Comparison of ENCODE assay signal across 22 cellular contexts in genomic region chr1:216765346-216766300, GRCh38. TPM values are rescaled to one million over a fixed set of nuclear protein-coding genes. Genes with fewer than 3 reads are reported as not detected.
A peak's percentile ranks its signal among the peaks of the same experiment; 100 is the strongest.
DNase-seq lines count a peak whose midpoint lies in the region; ATAC-seq and TF ChIP-seq lines count a peak whose summit lies in the region.
"Had no signal": no experiment of that assay in that cellular context is flagged by ENCODE, and none has a peak within 500 bp of the region (broad histone marks: within the 10 kb centered on the region; RNA-seq: fewer than 3 reads in every experiment).

No MANE protein-coding gene starts in this region.

- no peaks in the 10 kb centered on the region for H3K36me3 ChIP-seq in GM23248 (ENCODE audit: low read depth)
- H3K36me3 ChIP-seq in cardiac muscle cell: no peaks in the 10 kb centered on the region
- no peaks in the 10 kb centered on the region for H3K36me3 ChIP-seq in psoas muscle (ENCODE audit: insufficient read depth in 1 of 2, low read depth in 1 of 2)
- H3K36me3 ChIP-seq: brain microvascular endothelial cell, neutrophil, uterus had no signal

- H3K79me2 ChIP-seq in GM23248 (ENCODE audit: insufficient read depth): no peaks in the 10 kb centered on the region

- H2AFZ ChIP-seq in GM23248: no peak overlapping the region

- H3K9me3 ChIP-seq in GM23248 (ENCODE audit: low read depth) (no peaks in the 10 kb centered on the region), cardiac muscle cell (ENCODE audit: low read depth) (no peaks in the 10 kb centered on the region), psoas muscle (no peaks in the 10 kb centered on the region)
- H3K9me3 ChIP-seq: mucosa of descending colon, neutrophil, uterus had no signal

- 15 to 16% methylated on average over 10 of the region's 10 CpGs for WGBS in GM23248 (ENCODE audit: low coverage in 1 of 2, low lambda C conversion rate in 2 of 2, missing lambda C conversion rate in 2 of 2), 2 experiments
- WGBS in psoas muscle, 3 donors: 36 to 61% (median 36%) methylated on average over 10 of the region's 10 CpGs

- no peaks in the 10 kb centered on the region for H3K9me2 ChIP-seq in GM23248 (ENCODE audit: insufficient read depth)

- peak; percentile 51 to 96 (median 96) for ATAC-seq in psoas muscle
- ATAC-seq in HG03442 (IDR thresholded peaks at IDR 0.05; ENCODE audit: unreplicated experiment): no peak
- ATAC-seq: activated naive CD4-positive, alpha-beta T cell treated with anti-CD3 and anti-CD28 coated beads, Interleukin-2, amount 50 U/mL, for 72 hours; activated T-cell treated with anti-CD3 and anti-CD28 coated beads, Interleukin-2, amount 50 U/mL, for 4 hours; CD8-positive, alpha-beta T cell; mucosa of descending colon; sciatic nerve had no signal

- H3K9ac ChIP-seq in GM23248: no peak overlapping the region

- no peak overlapping the region for H3K4me3 ChIP-seq in GM23248
- H3K4me3 ChIP-seq in cardiac muscle cell: no peak overlapping the region
- H3K4me3 ChIP-seq in psoas muscle: peak overlapping the region; percentile 44
- H3K4me3 ChIP-seq: mucosa of descending colon, uterus had no signal

- H4K20me1 ChIP-seq in GM23248 (ENCODE audit: insufficient read depth): no peaks in the 10 kb centered on the region

- H3K27me3 ChIP-seq in GM23248 (replicated peaks; ENCODE audit: insufficient read depth) (no peaks in the 10 kb centered on the region), cardiac muscle cell (no peaks in the 10 kb centered on the region), psoas muscle (ENCODE audit: insufficient read depth in 3 of 3, low read length in 2 of 3) (no peaks in the 10 kb centered on the region)
- H3K27me3 ChIP-seq: brain microvascular endothelial cell, neutrophil, uterus had no signal

- no peak overlapping the region for H3K4me2 ChIP-seq in GM23248 (ENCODE audit: unreplicated experiment)

- H3K4me1 ChIP-seq in GM23248 (ENCODE audit: insufficient read depth) (no peaks in the 10 kb centered on the region), cardiac muscle cell (ENCODE audit: low read depth) (peaks cover 17% of the 10 kb centered on the region), psoas muscle (peaks cover 6% of the 10 kb centered on the region)
- H3K4me1 ChIP-seq: uterus had no signal

- in situ Hi-C loops in GM23248 (cut with MboI): no loop called here

- H3K27ac ChIP-seq in GM23248: no peak overlapping the region
- H3K27ac ChIP-seq in cardiac muscle cell: peak overlapping the region; percentile 80
- H3K27ac ChIP-seq in psoas muscle: peak overlapping the region; percentile 70
- H3K27ac ChIP-seq: brain microvascular endothelial cell, neutrophil, uterus had no signal

- TF ChIP-seq CTCF in cardiac muscle cell (IDR thresholded peaks at IDR 0.05; ENCODE audit: low read depth, low read length) (no peak), psoas muscle (IDR thresholded peaks at IDR 0.05) (no peak)

- no peaks in the 10 kb centered on the region for H3F3A ChIP-seq in GM23248 (ENCODE audit: insufficient read depth)

- DNase-seq in GM23248 (peak; percentile 2), amniotic epithelial cell (ENCODE audit: low read depth) (peak; percentile 23), cardiac muscle cell (ENCODE audit: low read depth in 1 of 2, low spot score in 1 of 2) (no peak), psoas muscle (no peak), NCI-H524 (lab: John Stamatoyannopoulos, UW) (no peak), NCI-H146 treated with DMSO at 0.1 percent for 48 hours (lab: John Stamatoyannopoulos, UW; ENCODE audit: unreplicated experiment) (no peak)
- no peak for DNase-seq in activated CD4-positive, alpha-beta T cell treated with anti-CD3 and anti-CD28 coated beads for 1 hour
- DNase-seq: activated CD4-positive, alpha-beta memory T cell treated with anti-CD3 and anti-CD28 coated beads for 36 hours; activated T-cell treated with anti-CD3 and anti-CD28 coated beads, Interleukin-2, amount 50 U/mL, for 4 hours; brain microvascular endothelial cell; CD8-positive, alpha-beta T cell; DMS79 treated with DMSO at 0.1 percent for 48 hours; mucosa of descending colon; NCI-H187; SHP77; stimulated activated CD4-positive, alpha-beta T cell treated with anti-CD3 and anti-CD28 coated beads, Interleukin-1b, Interleukin-23, amount 100 ng/mL, for 48 hours; T-helper 1 cell; uterus had no signal

- intact Hi-C loops in psoas muscle (cut with DNase I): loop anchor here in 1 of 2 donors (5.0 kb wide), 1 partner anchor 37 kb away; no protein-coding TSS in a partner anchor

RNA-seq across cellular contexts. Expression of gene ESRRG, which starts 42.4 kb away (rescaled TPM):
- not detected in 2 replicates for total RNA-seq in GM23248 (2014; rRNA removed; shearing (Covaris generic))
- polyA plus RNA-seq in GM23248 (2016; fragmentation: Nextera tagmentation; extraction: Ambion mirVana) (not detected in 2 replicates), cardiac muscle cell (41.5 and 53.3 TPM in 2 replicates), psoas muscle (1 to 10 TPM; 2.5 to 3.0 (median 2.8) TPM)
- total RNA-seq in cardiac muscle cell (47.1 and 62.2 TPM in 2 replicates), psoas muscle (10 to 100 TPM in 3 of 4 donors, 1 to 10 TPM in 1; 5.3 to 34.4 (median 19.9) TPM)
- total RNA-seq: activated CD4-positive, alpha-beta memory T cell treated with anti-CD3 and anti-CD28 coated beads for 36 hours; activated naive CD4-positive, alpha-beta T cell treated with anti-CD3 and anti-CD28 coated beads, Interleukin-2, amount 50 U/mL, for 72 hours; activated T-cell treated with anti-CD3 and anti-CD28 coated beads, Interleukin-2, amount 50 U/mL, for 4 hours; CD8-positive, alpha-beta T cell had no signal

Comparison
In these comparisons a context has a peak if more than half of its experiments do, and no peak if none do; other contexts are left out.
1. DNase-seq: peak in GM23248 (single experiment) and amniotic epithelial cell (single experiment); none in cardiac muscle cell (0 of 2), psoas muscle (0 of 2), activated CD4-positive, alpha-beta T cell treated with anti-CD3 and anti-CD28 coated beads for 1 hour (single experiment), NCI-H524 (0 of 2) and NCI-H146 treated with DMSO at 0.1 percent for 48 hours (single experiment).